8 cellular contexts compared by ENCODE assay signal in the genomic region with DNA sequence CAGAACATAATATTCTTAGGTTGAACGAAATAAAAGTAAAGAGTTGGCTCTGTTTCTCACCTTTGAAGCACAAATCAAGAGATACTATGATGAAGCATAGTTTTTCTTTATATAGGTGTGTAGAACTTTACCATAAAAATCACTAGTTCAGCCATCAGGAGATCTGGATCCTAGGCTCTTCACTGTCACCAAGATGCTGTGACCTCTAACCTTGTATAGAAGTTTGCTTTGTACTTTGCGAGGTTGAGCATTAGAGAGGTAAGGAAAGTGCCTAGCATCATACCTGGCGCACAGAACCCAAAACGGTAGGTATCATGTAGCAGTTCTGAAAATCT. TPM values are rescaled to one million over a fixed set of nuclear protein-coding genes. Genes with fewer than 3 reads are reported as not detected.
DNase-seq lines count a peak whose midpoint lies in the region; ATAC-seq, FAIRE-seq and TF ChIP-seq lines count a peak whose summit lies in the region.

No MANE protein-coding gene starts in this region.

- H3K27ac ChIP-seq in BLaER1: no peak overlapping the region
- H3K27ac ChIP-seq in GM12878 (ENCODE audit: control insufficient read depth, insufficient read depth): 0 out of 2 replicates have a peak overlapping the region, but pooled peaks have one; percentile 5
- no peak overlapping the region for H3K27ac ChIP-seq in thyroid gland

- SMC1A ChIA-PET in GM12878 (lab: Charles Lee; ENCODE audit: uncharacterized antibody, unreplicated experiment): interaction anchor here (0.6 kb wide), 1 partner anchor 68 kb away, joined by 3 read pairs; a partner anchor contains a TSS

- intact Hi-C loops in GM12878 (cut with micrococcal nuclease; ENCODE audit: unreplicated experiment) (no loop called here), thyroid gland (cut with DNase I) (no loop called here)

- H3K27me3 ChIP-seq in BLaER1 (no peaks in the 10 kb centered on the region), GM12878 (replicated peaks in 1 of 2; ENCODE audit: control insufficient read depth in 2 of 2, insufficient read depth in 2 of 2, low read length in 1 of 2) (no peaks in the 10 kb centered on the region), thyroid gland (no peaks in the 10 kb centered on the region)

- no peak for TF ChIP-seq RAD21 in GM12878 (IDR thresholded peaks at IDR 0.05; ENCODE audit: insufficient read depth, low read depth, low read length)

- in situ Hi-C loops in GM12878 (cut with MboI): loop anchor here (5.0 to 25.0 kb wide), 2 partner anchors 175 to 275 kb away; a partner anchor contains a TSS

- TF ChIP-seq POLR2A in GM12878 (IDR thresholded peaks at IDR 0.05; ENCODE audit: low read depth, low read length) (no peak), thyroid gland (IDR thresholded peaks at IDR 0.05) (no peak)

- H2AFZ ChIP-seq in GM12878 (ENCODE audit: control insufficient read depth, low read depth, low read length): peak overlapping the region; percentile 81

- TF ChIP-seq CTCF in GM12878 (IDR thresholded peaks at IDR 0.05 in 2 of 3, conservative IDR thresholded peaks at IDR 0.05 in 1 of 3; ENCODE audit: control insufficient read depth in 2 of 3, extremely low read depth in 1 of 3, insufficient read depth in 1 of 3, low read depth in 3 of 3, low read length in 3 of 3) (no peak), thyroid gland (IDR thresholded peaks at IDR 0.05) (no peak)

- H3K4me2 ChIP-seq in BLaER1 (peak overlapping the region; percentile 54), GM12878 (ENCODE audit: control insufficient read depth, insufficient read depth) (peak overlapping the region; percentile 23; the same call in 1 of the 2 replicates)

- H3K27me3 Mint-ChIP-seq in natural killer cell treated with Interleukin-12 subunit alpha and Interleukin-12 subunit beta and Interleukin-15 and Interleukin-18, amount 100 ng/mL, for 72 hours: no peaks in the 10 kb centered on the region

- no peaks in the 10 kb centered on the region for H3K9me3 ChIP-seq in BLaER1
- H3K9me3 ChIP-seq in GM12878 (replicated peaks; ENCODE audit: control insufficient read depth, insufficient read depth, low read length): no peaks in the 10 kb centered on the region
- no peaks in the 10 kb centered on the region for H3K9me3 ChIP-seq in thyroid gland

- H3K9ac ChIP-seq in BLaER1 (no peak overlapping the region), GM12878 (ENCODE audit: control insufficient read depth, insufficient read depth, low read length) (no peak overlapping the region)

- peaks cover 41 to 44% of the 10 kb centered on the region in 2 donors for H3K4me1 Mint-ChIP-seq in natural killer cell treated with Interleukin-12 subunit alpha and Interleukin-12 subunit beta and Interleukin-15 and Interleukin-18, amount 100 ng/mL, for 72 hours (ENCODE audit: low read depth in 2 of 2)

- ATAC-seq in HG02970 (IDR thresholded peaks at IDR 0.05; ENCODE audit: low FRiP score, unreplicated experiment) (peak; percentile 1), GM12878 (no peak), GM21825 (IDR thresholded peaks at IDR 0.05; ENCODE audit: unreplicated experiment) (no peak)
- no peak for ATAC-seq in natural killer cell treated with Interleukin-12 subunit alpha and Interleukin-12 subunit beta and Interleukin-15 and Interleukin-18, amount 100 ng/mL, for 72 hours

- FAIRE-seq in GM12878 (lab: Jason Lieb, UNC) (no peak), urothelium cell line (lab: Jason Lieb, UNC) (no peak)

- H3K36me3 ChIP-seq in BLaER1 (peaks cover 37% of the 10 kb centered on the region), GM12878 (ENCODE audit: control insufficient read depth in 2 of 2, insufficient read depth in 2 of 2, low read length in 1 of 2) (peaks cover 0 to 3% of the 10 kb centered on the region in 2 experiments; a peak in 1 of 4 replicates), thyroid gland (no peaks in the 10 kb centered on the region)

- POLR2A ChIA-PET in GM12878 (lab: Charles Lee): interaction anchor here (0.5 to 1.1 kb wide), 2 partner anchors 21 to 141 kb away, joined by 3 to 4 read pairs; a partner anchor contains a TSS

- H3K36me3 Mint-ChIP-seq in natural killer cell treated with Interleukin-12 subunit alpha and Interleukin-12 subunit beta and Interleukin-15 and Interleukin-18, amount 100 ng/mL, for 72 hours: peaks cover 22% of the 10 kb centered on the region

- peaks cover 35% of the 10 kb centered on the region for H3K79me2 ChIP-seq in GM12878 (ENCODE audit: control insufficient read depth, insufficient read depth, low read length)

- peak overlapping the region; percentile 87 to 91 for H3K27ac Mint-ChIP-seq in natural killer cell treated with Interleukin-12 subunit alpha and Interleukin-12 subunit beta and Interleukin-15 and Interleukin-18, amount 100 ng/mL, for 72 hours

- H3K4me3 Mint-ChIP-seq in natural killer cell treated with Interleukin-12 subunit alpha and Interleukin-12 subunit beta and Interleukin-15 and Interleukin-18, amount 100 ng/mL, for 72 hours: peak overlapping the region; percentile 98

- no peak overlapping the region for H3K4me3 ChIP-seq in BLaER1
- no peak overlapping the region for H3K4me3 ChIP-seq in GM12878
- H3K4me3 ChIP-seq in thyroid gland (replicated peaks in 1 of 3): no peak overlapping the region

- WGBS in GM12878 (ENCODE audit: insufficient coverage, insufficient replicate concordance, low lambda C conversion rate, missing lambda C conversion rate): 48% methylated on average over 4 of the region's 4 CpGs
- 38 to 43% methylated on average over 4 of the region's 4 CpGs for WGBS in thyroid gland, 2 donors

- CTCF ChIA-PET in GM12878 (lab: Yijun Ruan, JAX): interaction anchor here (1.3 to 2.0 kb wide), 3 partner anchors 85 to 174 kb away, joined by 4 to 7 read pairs (median 6); no protein-coding TSS in a partner anchor

- H3K9me3 Mint-ChIP-seq in natural killer cell treated with Interleukin-12 subunit alpha and Interleukin-12 subunit beta and Interleukin-15 and Interleukin-18, amount 100 ng/mL, for 72 hours: no peaks in the 10 kb centered on the region

- peaks cover 24% of the 10 kb centered on the region for H3K4me1 ChIP-seq in BLaER1
- H3K4me1 ChIP-seq in GM12878 (ENCODE audit: control insufficient read depth, insufficient read depth, low read length): peaks cover 9% of the 10 kb centered on the region
- peaks cover 5 to 7% of the 10 kb centered on the region in 2 donors for H3K4me1 ChIP-seq in thyroid gland

- RAD21 ChIA-PET in GM12878 (lab: Charles Lee; ENCODE audit: unreplicated experiment): interaction anchor here (1.1 kb wide), 2 partner anchors 174 to 307 kb away, joined by 3 read pairs; a partner anchor contains a TSS

- H4K20me1 ChIP-seq in BLaER1 (peaks cover 11% of the 10 kb centered on the region; the same call in 1 of the 2 replicates), GM12878 (ENCODE audit: control insufficient read depth, insufficient read depth) (no peaks in the 10 kb centered on the region)

- DNase-seq in GM12878 (ENCODE audit: low read depth, low spot score) (no peak), GOT3 (lab: John Stamatoyannopoulos, UW) (no peak), urothelium cell line (ENCODE audit: low spot score) (no peak), thyroid gland (no peak)
- no peak for DNase-seq in natural killer cell treated with Interleukin-12 subunit alpha and Interleukin-12 subunit beta and Interleukin-15 and Interleukin-18, amount 100 ng/mL, for 72 hours (ENCODE audit: low spot score)

- TF ChIP-seq EP300 in GM12878 (IDR thresholded peaks at IDR 0.05; ENCODE audit: borderline replicate concordance in 1 of 2, control insufficient read depth in 1 of 2, low read depth in 2 of 2, low read length in 2 of 2): no peak

- no TSS peak for BruUV-seq in GM12878 (replicated peaks; lab: Mats Ljungman, UMichigan)

RNA-seq across cellular contexts. Expression of a gene that starts 0.6 kb away (rescaled TPM):
- 25.9 and 32.3 TPM in 2 replicates for total RNA-seq in GM12878 (2013; cell fraction: nucleolus; rRNA removed)
- total RNA-seq in GM12878 (2014; rRNA removed) (39.0 and 43.8 TPM in 2 replicates), GM12878 (2014; rRNA removed; fragmentation: Illumina TruSeq; extraction: Trizol) (46.8 and 53.0 TPM in 2 replicates), GM12878 (2021) (47.7 and 52.0 TPM in 2 replicates), thyroid gland (1 to 10 TPM in 1 of 4 donors, under 1 TPM in 3; 0.63 to 5.2 (median 0.79) TPM)
- polyA plus RNA-seq in GM12878 (2011; ENCODE audit: low read depth): 20.0 TPM
- polyA plus RNA-seq in GM12878 (2011; rRNA removed) (43.1 and 48.5 TPM in 2 replicates), GM12878 (2014; fragmentation: Illumina TruSeq; extraction: Trizol) (54.4 and 59.6 TPM in 2 replicates), GM12878 (2014; fragmentation: Nextera tagmentation; extraction: Ambion mirVana) (10 to 100 TPM; 13.3 to 18.6 TPM), GM12878 (2014; rRNA removed) (25.9 and 26.3 TPM in 2 replicates), GM12878 (2016; fragmentation: Nextera tagmentation; extraction: Ambion mirVana) (10 to 100 TPM; 59.3 to 60.9 TPM)
- polyA plus RNA-seq in GM12878 (2011; cell fraction: cytosol; rRNA removed): 18.9 and 20.1 TPM in 2 replicates
- polyA plus RNA-seq in GM12878 (2011; cell fraction: nucleus; rRNA removed): 18.7 and 26.9 TPM in 2 replicates
- 18.9 and 19.5 TPM in 2 replicates for polyA plus RNA-seq in GM12878 (2012)
- 15.8 and 24.1 TPM in 2 replicates for polyA minus RNA-seq in GM12878 (2011; rRNA and poly(A)+ RNA removed)
- 9.6 and 10.5 TPM in 2 replicates for polyA minus RNA-seq in GM12878 (2011; cell fraction: cytosol; rRNA and poly(A)+ RNA removed)
- polyA minus RNA-seq in GM12878 (2011; cell fraction: nucleus; rRNA and poly(A)+ RNA removed): 12.3 and 28.6 TPM in 2 replicates
- 100 to 1,000 TPM in 1 of 2 donors, 10 to 100 TPM in 1; 79.2 to 172 TPM for total RNA-seq in natural killer cell treated with Interleukin-12 subunit alpha and Interleukin-12 subunit beta and Interleukin-15 and Interleukin-18, amount 100 ng/mL, for 72 hours

RNA-seq across cellular contexts. Expression of a gene that starts 21.9 kb away (rescaled TPM):
- 30.5 and 34.4 TPM in 2 replicates for total RNA-seq in GM12878 (2013; cell fraction: nucleolus; rRNA removed)
- 15.5 and 17.3 TPM in 2 replicates for total RNA-seq in GM12878 (2014; rRNA removed)
- total RNA-seq in GM12878 (2014; rRNA removed; fragmentation: Illumina TruSeq; extraction: Trizol): 7.7 and 9.7 TPM in 2 replicates
- 33.6 and 34.8 TPM in 2 replicates for total RNA-seq in GM12878 (2021)
- 12.0 TPM for polyA plus RNA-seq in GM12878 (2011; ENCODE audit: low read depth)
- 3.1 and 7.8 TPM in 2 replicates for polyA plus RNA-seq in GM12878 (2011; rRNA removed)
- 10.0 and 13.4 TPM in 2 replicates for polyA plus RNA-seq in GM12878 (2011; cell fraction: cytosol; rRNA removed)
- polyA plus RNA-seq in GM12878 (2011; cell fraction: nucleus; rRNA removed): 29.2 and 38.2 TPM in 2 replicates
- 23.0 and 26.5 TPM in 2 replicates for polyA plus RNA-seq in GM12878 (2012)
- 8.0 and 23.8 TPM in 2 replicates for polyA plus RNA-seq in GM12878 (2014; fragmentation: Illumina TruSeq; extraction: Trizol)
- polyA plus RNA-seq in GM12878 (2014; fragmentation: Nextera tagmentation; extraction: Ambion mirVana): under 1 TPM; 0.13 to 0.16 TPM
- polyA plus RNA-seq in GM12878 (2014; rRNA removed): 14.3 and 20.2 TPM in 2 replicates
- polyA plus RNA-seq in GM12878 (2016; fragmentation: Nextera tagmentation; extraction: Ambion mirVana): 10 to 100 TPM; 12.9 to 15.4 TPM
- 8.7 and 13.7 TPM in 2 replicates for polyA minus RNA-seq in GM12878 (2011; rRNA and poly(A)+ RNA removed)
- polyA minus RNA-seq in GM12878 (2011; cell fraction: cytosol; rRNA and poly(A)+ RNA removed): 15.1 and 20.3 TPM in 2 replicates
- polyA minus RNA-seq in GM12878 (2011; cell fraction: nucleus; rRNA and poly(A)+ RNA removed): 9.7 and 15.5 TPM in 2 replicates
- total RNA-seq in natural killer cell treated with Interleukin-12 subunit alpha and Interleukin-12 subunit beta and Interleukin-15 and Interleukin-18, amount 100 ng/mL, for 72 hours: 10 to 100 TPM; 26.4 to 37.8 TPM
- 10 to 100 TPM; 20.0 to 60.9 (median 35.2) TPM for total RNA-seq in thyroid gland

Comparison
In these comparisons a context has a peak if more than half of its experiments do, and no peak if none do; other contexts are left out.
1. RNA of a gene that starts 0.6 kb away (total RNA-seq): 79.2 to 172 TPM in natural killer cell treated with Interleukin-12 subunit alpha and Interleukin-12 subunit beta and Interleukin-15 and Interleukin-18, amount 100 ng/mL, for 72 hours and 25.9 to 53.0 TPM in GM12878; 0.63 to 5.2 TPM in thyroid gland; every median in the first group is over 4 times any median in the second.